ENCODE assay signal across 25 cellular contexts in the genomic region with DNA sequence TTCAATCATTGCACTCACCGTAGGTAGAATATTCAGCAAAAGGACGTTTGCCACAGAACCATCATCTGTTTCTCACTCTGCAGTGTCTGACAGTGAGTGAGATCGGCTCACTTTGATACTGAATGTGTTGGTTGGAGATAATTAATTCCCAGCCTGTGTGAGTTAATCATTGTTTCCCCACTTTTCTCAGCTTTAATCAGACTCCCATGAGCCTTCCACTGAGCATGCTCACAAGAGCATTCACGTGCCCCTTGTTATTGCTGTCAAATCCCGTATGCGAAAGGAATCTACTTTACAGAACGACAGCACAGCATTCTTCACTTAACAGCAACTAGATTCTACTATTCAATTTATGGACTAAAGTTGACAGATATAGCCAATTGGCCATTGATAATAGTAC.
"Had no signal": no experiment of that assay in that cellular context is flagged by ENCODE, and none has a peak within 500 bp of the region (broad histone marks: within the 10 kb centered on the region; RNA-seq: fewer than 3 reads in every experiment).

No MANE protein-coding gene starts in this region.

- H3K4me3 Mint-ChIP-seq: activated CD4-positive, alpha-beta T cell treated with anti-CD3 and anti-CD28 coated beads, Interleukin-2, amount 10 ng/mL, durations not matched to agents 7 days and 5 days; activated CD8-positive, alpha-beta memory T cell treated with anti-CD3 and anti-CD28 coated beads, Interleukin-2, amount 10 ng/mL, durations not matched to agents 7 days and 5 days; activated CD8-positive, alpha-beta T cell treated with anti-CD3 and anti-CD28 coated beads for 36 hours; activated naive CD8-positive, alpha-beta T cell treated with anti-CD3 and anti-CD28 coated beads, Interleukin-2, amount 50 U/mL, for 24 hours; naive thymus-derived CD4-positive, alpha-beta T cell; stimulated activated effector memory CD8-positive, alpha-beta T cell treated with anti-CD3 and anti-CD28 coated beads, Interleukin-12 subunit alpha, Interleukin-12 subunit beta, amount 100 ng/mL, for 72 hours had no signal

- H3K27ac Mint-ChIP-seq: activated CD4-positive, alpha-beta T cell treated with anti-CD3 and anti-CD28 coated beads, Interleukin-2, amount 10 ng/mL, durations not matched to agents 7 days and 5 days; activated CD8-positive, alpha-beta memory T cell treated with anti-CD3 and anti-CD28 coated beads, Interleukin-2, amount 10 ng/mL, durations not matched to agents 7 days and 5 days; activated CD8-positive, alpha-beta T cell treated with anti-CD3 and anti-CD28 coated beads for 36 hours; activated naive CD8-positive, alpha-beta T cell treated with anti-CD3 and anti-CD28 coated beads, Interleukin-2, amount 50 U/mL, for 24 hours; naive thymus-derived CD4-positive, alpha-beta T cell; stimulated activated effector memory CD8-positive, alpha-beta T cell treated with anti-CD3 and anti-CD28 coated beads, Interleukin-12 subunit alpha, Interleukin-12 subunit beta, amount 100 ng/mL, for 72 hours had no signal

- ATAC-seq: activated CD8-positive, alpha-beta memory T cell treated with anti-CD3 and anti-CD28 coated beads, Interleukin-2, amount 10 ng/mL, durations not matched to agents 7 days and 5 days; activated CD8-positive, alpha-beta T cell treated with anti-CD3 and anti-CD28 coated beads for 36 hours; activated naive CD8-positive, alpha-beta T cell treated with anti-CD3 and anti-CD28 coated beads, Interleukin-2, amount 50 U/mL, for 24 hours; heart right ventricle; naive thymus-derived CD4-positive, alpha-beta T cell; right lobe of liver; stimulated activated effector memory CD8-positive, alpha-beta T cell treated with anti-CD3 and anti-CD28 coated beads, Interleukin-12 subunit alpha, Interleukin-12 subunit beta, amount 100 ng/mL, for 72 hours had no signal

- H3K27me3 Mint-ChIP-seq: activated CD4-positive, alpha-beta T cell treated with anti-CD3 and anti-CD28 coated beads, Interleukin-2, amount 10 ng/mL, durations not matched to agents 7 days and 5 days; activated naive CD8-positive, alpha-beta T cell treated with anti-CD3 and anti-CD28 coated beads, Interleukin-2, amount 50 U/mL, for 24 hours had no signal

- H3K36me3 Mint-ChIP-seq: activated CD8-positive, alpha-beta memory T cell treated with anti-CD3 and anti-CD28 coated beads, Interleukin-2, amount 10 ng/mL, durations not matched to agents 7 days and 5 days; stimulated activated effector memory CD8-positive, alpha-beta T cell treated with anti-CD3 and anti-CD28 coated beads, Interleukin-12 subunit alpha, Interleukin-12 subunit beta, amount 100 ng/mL, for 72 hours had no signal

- H3K4me3 ChIP-seq: heart right ventricle, left ventricle myocardium inferior, ovary, right lobe of liver, skin epidermis, stomach, suprapubic skin, tibial nerve had no signal

- H3K27ac ChIP-seq: brain microvascular endothelial cell, heart right ventricle, left ventricle myocardium inferior, ovary, right lobe of liver, skin epidermis, stomach, suprapubic skin, tibial nerve, WERI-Rb-1 had no signal

- H3K9me3 Mint-ChIP-seq: activated CD4-positive, alpha-beta T cell treated with anti-CD3 and anti-CD28 coated beads, Interleukin-2, amount 10 ng/mL, durations not matched to agents 7 days and 5 days; activated CD8-positive, alpha-beta T cell treated with anti-CD3 and anti-CD28 coated beads for 36 hours; activated naive CD8-positive, alpha-beta T cell treated with anti-CD3 and anti-CD28 coated beads, Interleukin-2, amount 50 U/mL, for 24 hours; stimulated activated effector memory CD8-positive, alpha-beta T cell treated with anti-CD3 and anti-CD28 coated beads, Interleukin-12 subunit alpha, Interleukin-12 subunit beta, amount 100 ng/mL, for 72 hours had no signal

- H3K9me3 ChIP-seq: ovary, right lobe of liver, stomach, suprapubic skin had no signal

- H3K4me1 ChIP-seq: left ventricle myocardium inferior, right lobe of liver, stomach, suprapubic skin had no signal

- DNase-seq: activated CD4-positive, alpha-beta T cell treated with anti-CD3 and anti-CD28 coated beads, Interleukin-2, amount 10 ng/mL, durations not matched to agents 7 days and 5 days; activated CD4-positive, CD25-positive, alpha-beta regulatory T cell treated with anti-CD3 and anti-CD28 coated beads, Interleukin-2, amount 50 U/mL, for 72 hours; activated CD8-positive, alpha-beta memory T cell treated with anti-CD3 and anti-CD28 coated beads, Interleukin-2, amount 10 ng/mL, durations not matched to agents 7 days and 5 days; activated CD8-positive, alpha-beta T cell treated with anti-CD3 and anti-CD28 coated beads for 36 hours; activated gamma-delta T cell; activated naive CD4-positive, alpha-beta T cell treated with anti-CD3 and anti-CD28 coated beads, Interleukin-2, amount 50 U/mL, for 16 hours; activated naive CD8-positive, alpha-beta T cell treated with anti-CD3 and anti-CD28 coated beads, Interleukin-2, amount 50 U/mL, for 24 hours; activated T-cell treated with anti-CD3 and anti-CD28 coated beads for 4 hours; brain microvascular endothelial cell; central memory CD4-positive, alpha-beta T cell; dermis blood vessel endothelial cell; effector memory CD4-positive, alpha-beta T cell; heart right ventricle; left ventricle myocardium inferior; naive thymus-derived CD4-positive, alpha-beta T cell; ovary; right lobe of liver; stimulated activated CD4-positive, alpha-beta T cell treated with anti-CD3 and anti-CD28 coated beads, Interleukin-1b, Interleukin-23, amount 100 ng/mL, for 48 hours; stomach; T-helper 1 cell; WERI-Rb-1 had no signal

- H3K27me3 ChIP-seq: brain microvascular endothelial cell, heart right ventricle, ovary, right lobe of liver, stomach, suprapubic skin, tibial nerve had no signal

- H3K36me3 ChIP-seq: brain microvascular endothelial cell, heart right ventricle, left ventricle myocardium inferior, ovary, right lobe of liver, stomach, suprapubic skin, tibial nerve, WERI-Rb-1 had no signal
